7 cellular contexts compared by ENCODE assay signal in the genomic region with DNA sequence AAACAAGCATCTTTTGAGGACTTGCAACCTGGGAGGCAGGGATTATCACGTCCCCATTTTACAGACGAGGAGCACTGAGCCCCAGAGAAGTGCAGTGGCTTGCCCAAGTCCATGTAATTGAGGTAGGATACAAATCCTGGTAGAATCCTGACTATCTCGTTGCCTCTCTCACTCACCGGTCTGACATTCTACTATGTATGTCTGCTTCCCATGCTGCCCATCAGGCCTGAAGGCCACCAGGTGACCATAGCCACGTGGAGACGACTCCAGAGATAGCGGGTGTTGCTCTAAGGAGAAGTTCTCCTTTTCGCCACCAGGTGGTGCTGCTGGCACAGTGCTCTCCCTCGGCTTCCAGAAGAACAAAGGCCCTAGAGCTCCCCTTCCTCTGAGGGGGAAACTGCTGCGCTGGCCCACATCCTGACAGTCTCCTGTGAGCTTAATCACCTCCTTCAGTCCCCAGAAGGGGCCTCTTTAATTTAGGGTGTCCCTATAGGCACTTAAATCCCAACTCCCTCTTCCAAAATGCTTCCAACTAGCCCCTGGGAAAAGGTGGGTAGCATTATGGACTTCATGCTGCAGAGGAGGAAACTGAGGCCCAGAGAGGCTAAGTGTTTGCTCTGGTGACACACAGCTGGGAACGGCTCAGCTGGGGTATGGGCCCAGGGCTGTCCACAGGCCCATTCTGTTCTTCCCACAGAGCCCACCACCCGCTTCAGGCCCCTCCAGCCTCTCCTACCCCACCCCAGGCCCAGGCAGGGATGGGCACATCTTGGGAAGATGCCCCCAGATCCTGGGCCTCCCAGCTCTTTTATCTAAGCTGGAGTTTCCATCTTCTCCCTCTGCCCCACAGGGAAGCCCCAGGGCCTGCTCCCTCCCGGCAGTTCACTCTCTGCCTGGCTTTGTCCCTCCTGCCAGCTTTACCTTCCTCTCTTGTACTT. TPM values are rescaled to one million over a fixed set of nuclear protein-coding genes. Genes with fewer than 3 reads are reported as not detected.
DNase-seq lines count a peak whose midpoint lies in the region; ATAC-seq, FAIRE-seq and TF ChIP-seq lines count a peak whose summit lies in the region.

No MANE protein-coding gene starts in this region.

- H3K4me1 ChIP-seq in kidney (ENCODE audit: control insufficient read depth in 1 of 2, insufficient read depth in 1 of 2, low read depth in 1 of 2, low read length in 2 of 2), result peaks cover 0 to 18% of the 10 kb centered on the region in 2 donors

- peak; percentile 51 for ATAC-seq in HG03064 (IDR thresholded peaks at IDR 0.05; ENCODE audit: low read depth, unreplicated experiment)

- no peak for FAIRE-seq in bronchial epithelial cell (lab: Jason Lieb, UNC)
- FAIRE-seq in kidney (lab: Jason Lieb, UNC), result no peak

- peak; percentile 94 for TF ChIP-seq CTCF in GM12875 (IDR thresholded peaks at IDR 0.05; ENCODE audit: borderline replicate concordance, insufficient read depth, low read depth, low read length)
- peak; percentile 96 for TF ChIP-seq CTCF in WI38 (IDR thresholded peaks at IDR 0.05; ENCODE audit: low read depth, low read length)
- TF ChIP-seq CTCF in bronchial epithelial cell (IDR thresholded peaks at IDR 0.05; ENCODE audit: insufficient read depth, low read length, severe bottlenecking), result peak; percentile 92
- peak; percentile 96 for TF ChIP-seq CTCF in kidney (IDR thresholded peaks at IDR 0.05; ENCODE audit: borderline replicate concordance, extremely low read depth, insufficient read depth)

- intact Hi-C loops in kidney (cut with DNase I), result no loop called here

- H3K9ac ChIP-seq in kidney (ENCODE audit: low read length in 2 of 2), result peak overlapping the region in 1 of 2 donors; percentile 16

- DNase-seq in NCI-H2171 (lab: John Stamatoyannopoulos, UW) (peak; percentile 20), bronchial epithelial cell (ENCODE audit: low read depth) (peak; percentile 76), kidney (peak; percentile 81)
- peak; percentile 71 to 88 for DNase-seq in stimulated activated CD4-positive, alpha-beta T cell treated with anti-CD3 and anti-CD28 coated beads, Interleukin-1b, Interleukin-23, amount 100 ng/mL, for 4 hours (ENCODE audit: low read depth in 2 of 2)

- H3K4me3 ChIP-seq in GM12875 (ENCODE audit: low read depth, low read length) (no peak overlapping the region), WI38 (ENCODE audit: low read depth, low read length) (no peak overlapping the region), bronchial epithelial cell (ENCODE audit: low read depth, low read length) (no peak overlapping the region), kidney (ENCODE audit: low read length in 2 of 2) (peak overlapping the region in 1 of 2 donors; percentile 42)

- H3K27ac ChIP-seq in kidney (ENCODE audit: low read depth in 2 of 2, low read length in 2 of 2), result no peak overlapping the region

- H3K27me3 ChIP-seq in bronchial epithelial cell (ENCODE audit: control insufficient read depth, insufficient read depth, low read length), result no peaks in the 10 kb centered on the region

- no peaks in the 10 kb centered on the region for H3K9me3 ChIP-seq in kidney (ENCODE audit: control insufficient read depth in 1 of 2, low read length in 2 of 2)

- H3K36me3 ChIP-seq in bronchial epithelial cell (ENCODE audit: control insufficient read depth, insufficient read depth, low read length) (no peaks in the 10 kb centered on the region), kidney (ENCODE audit: control insufficient read depth in 1 of 2, insufficient read depth in 2 of 2, low read length in 2 of 2) (peaks cover 2 to 4% of the 10 kb centered on the region in 2 donors)

RNA-seq across cellular contexts. Expression of a gene that starts 6.4 kb away (rescaled TPM):
- total RNA-seq in bronchial epithelial cell (not detected in 2 replicates), kidney (0.91 TPM)
- polyA plus RNA-seq in kidney (ENCODE audit: insufficient read depth, low read depth, low replicate concordance), result 211 TPM

RNA-seq across cellular contexts. Expression of a gene that starts 9.8 kb away (rescaled TPM):
- total RNA-seq in bronchial epithelial cell (not detected in 2 replicates), kidney (not detected)
- not detected for polyA plus RNA-seq in kidney (ENCODE audit: insufficient read depth, low read depth, low replicate concordance)

RNA-seq across cellular contexts. Expression of a gene that starts 18.7 kb away (rescaled TPM):
- total RNA-seq in bronchial epithelial cell (5.0 and 7.9 TPM in 2 replicates), kidney (4.2 TPM)
- 3.1 TPM for polyA plus RNA-seq in kidney (ENCODE audit: insufficient read depth, low read depth, low replicate concordance)

RNA-seq across cellular contexts. Expression of a gene that starts 32.9 kb away (rescaled TPM):
- total RNA-seq in bronchial epithelial cell (6.8 and 8.4 TPM in 2 replicates), kidney (28.4 TPM)
- 56.3 TPM for polyA plus RNA-seq in kidney (ENCODE audit: insufficient read depth, low read depth, low replicate concordance)

RNA-seq across cellular contexts. Expression of a gene that starts 35.8 kb away (rescaled TPM):
- 22.9 and 41.1 TPM in 2 replicates for total RNA-seq in bronchial epithelial cell
- total RNA-seq in kidney, result 37.8 TPM
- polyA plus RNA-seq in kidney (ENCODE audit: insufficient read depth, low read depth, low replicate concordance), result 9.6 TPM

Comparison
In these comparisons a context has a peak if more than half of its experiments do, and no peak if none do; other contexts are left out.
1. DNase-seq: peak in every context shown above with its lines; median percentile 81 in kidney; 80 in stimulated activated CD4-positive, alpha-beta T cell treated with anti-CD3 and anti-CD28 coated beads, Interleukin-1b, Interleukin-23, amount 100 ng/mL, for 4 hours; 76 in bronchial epithelial cell; 20 in NCI-H2171.